11 cellular contexts compared by ENCODE assay signal in genomic region chr1:248823517-248824001, GRCh38. TPM values are rescaled to one million over a fixed set of nuclear protein-coding genes. Genes with fewer than 3 reads are reported as not detected.
DNase-seq lines count a peak whose midpoint lies in the region; ATAC-seq, FAIRE-seq and TF ChIP-seq lines count a peak whose summit lies in the region.
"Had no signal": no experiment of that assay in that cellular context is flagged by ENCODE, and none has a peak within 500 bp of the region (broad histone marks: within the 10 kb centered on the region; RNA-seq: fewer than 3 reads in every experiment).

No MANE protein-coding gene starts in this region.

- no peak for TF ChIP-seq CTCF in AG10803 (conservative IDR thresholded peaks at IDR 0.05; ENCODE audit: low read length)
- no peak for TF ChIP-seq CTCF in K562 (IDR thresholded peaks at IDR 0.05 in 2 of 3, conservative IDR thresholded peaks at IDR 0.05 in 1 of 3; ENCODE audit: insufficient read depth in 2 of 3, low read depth in 1 of 3, low read length in 3 of 3)

- no peak overlapping the region for H3K27ac ChIP-seq in K562 (ENCODE audit: extremely low read depth, low read depth, low read length)
- H3K27ac ChIP-seq: ovary, uterus had no signal

- H3K4me2 ChIP-seq in K562 (ENCODE audit: insufficient read depth, low read length) = peak overlapping the region; percentile 100

- peaks cover 57% of the 10 kb centered on the region; the same call in 2 of the 3 replicates for H3K36me3 ChIP-seq in K562 (ENCODE audit: control insufficient read depth, insufficient read depth, low read length)
- H3K36me3 ChIP-seq: ovary, uterus had no signal

- no peak for ATAC-seq in K562
- ATAC-seq in GM21381 (IDR thresholded peaks at IDR 0.05; ENCODE audit: unreplicated experiment) = no peak
- ATAC-seq: Panc1 had no signal

- no peaks in the 10 kb centered on the region for H3K9me1 ChIP-seq in K562 (ENCODE audit: control insufficient read depth, insufficient read depth, low read length)

- no peak for TF ChIP-seq POLR2A in K562 (conservative IDR thresholded peaks at IDR 0.05)

- in situ Hi-C loops in K562 (cut with MboI) = no loop called here

- no peak overlapping the region; a peak in 1 of 4 replicates for H3K9ac ChIP-seq in K562 (ENCODE audit: insufficient read depth in 1 of 2, low read depth in 2 of 2, low read length in 2 of 2)

- FAIRE-seq in K562 (lab: Jason Lieb, UNC) = no peak

- peaks cover 18 to 37% of the 10 kb centered on the region in 2 experiments for H3K4me1 ChIP-seq in K562 (replicated peaks in 1 of 2; ENCODE audit: control insufficient read depth in 2 of 2, insufficient read depth in 2 of 2, low read length in 2 of 2)

- intact Hi-C loops in K562 (cut with micrococcal nuclease) = no loop called here

- CTCF ChIA-PET in K562 (lab: Yijun Ruan, JAX; ENCODE audit: low intra/inter-chr PET ratio) = no interaction called here

- peaks cover 53% of the 10 kb centered on the region for H3K79me2 ChIP-seq in K562 (ENCODE audit: control insufficient read depth, insufficient read depth, low read length)

- BruUV-seq in K562 (replicated peaks; lab: Mats Ljungman, UMichigan) = no TSS peak

- no peaks in the 10 kb centered on the region for H3K9me3 ChIP-seq in K562 (replicated peaks; ENCODE audit: control insufficient read depth, insufficient read depth, low read depth, low read length)
- H3K9me3 ChIP-seq: ovary, uterus had no signal

- H4K20me1 ChIP-seq in K562 (replicated peaks; ENCODE audit: control insufficient read depth, insufficient read depth, low read length) = peaks cover 4% of the 10 kb centered on the region; the same call in 1 of the 2 replicates

- H3K4me3 ChIP-seq in AG10803 (ENCODE audit: low read length) (peak overlapping the region; percentile 79), K562 (no peak overlapping the region)
- H3K4me3 ChIP-seq: ovary had no signal

- DNase-seq in AG10803 (ENCODE audit: low read depth) (peak; percentile 97), HS-5 (ENCODE audit: low read depth) (peak; percentile 91), K562 (ENCODE audit: extremely low read depth in 1 of 4, low spot score in 3 of 4) (no peak), middle frontal gyrus (ENCODE audit: extremely low spot score, low spot score) (peak; percentile 22), GDM1 (lab: John Stamatoyannopoulos, UW) (no peak), NCI-H1417 (lab: John Stamatoyannopoulos, UW) (no peak), HT-29 (ENCODE audit: low spot score) (no peak)
- DNase-seq: ovary, uterus had no signal

- TF ChIP-seq RAD21 in K562 (CRISPR knock-in tag; conservative IDR thresholded peaks at IDR 0.05 in 1 of 2, IDR thresholded peaks at IDR 0.05 in 1 of 2) = no peak

- H2AFZ ChIP-seq in K562 (ENCODE audit: low read depth, low read length) = no peak overlapping the region

- no peaks in the 10 kb centered on the region for H3K27me3 ChIP-seq in K562 (ENCODE audit: control insufficient read depth in 2 of 2, insufficient read depth in 2 of 2, low read length in 2 of 2)
- H3K27me3 ChIP-seq: ovary, uterus had no signal

- POLR2A ChIA-PET in K562 (lab: Yijun Ruan, JAX) = interaction anchor here (6.8 kb wide), 1 partner anchor 14 kb away, joined by 78 read pairs; the partner anchor contains the start of gene ZNF672

- TF ChIP-seq EP300 in K562 (IDR thresholded peaks at IDR 0.05; ENCODE audit: low read length) = no peak

- 88% methylated on average over 2 of the region's 2 CpGs for WGBS in K562 (ENCODE audit: insufficient coverage, low coverage, missing lambda C conversion rate)

TF ChIP-seq in K562, 482 proteins besides CTCF, POLR2A, EP300 and RAD21:
- TF ChIP-seq RBFOX2 (IDR thresholded peaks at IDR 0.05; ENCODE audit: low read depth, low read length) (0 out of 2 replicates have a peak, but pooled peaks have one; percentile 25), ZBTB26 (CRISPR knock-in tag; IDR thresholded peaks at IDR 0.05) (no peak), DDX20 (tag; IDR thresholded peaks at IDR 0.05; ENCODE audit: low read depth) (no peak)
TF ChIP-seq in K562: peak in this region for 1.

RNA-seq across cellular contexts. Expression of gene SH3BP5L, which starts 2.2 kb away (rescaled TPM):
- 51.2 and 69.6 TPM in 2 replicates for total RNA-seq in K562 (2011; cell fraction: chromatin; rRNA removed; ENCODE audit: low replicate concordance)
- total RNA-seq in K562 (2011; cell fraction: nucleolus; rRNA removed) = 41.5 and 45.0 TPM in 2 replicates
- 64.2 and 69.8 TPM in 2 replicates for total RNA-seq in K562 (2011; cell fraction: nucleoplasm; rRNA removed)
- total RNA-seq in K562 (2014; rRNA removed) (22.0 and 22.5 TPM in 2 replicates), K562 (2014; rRNA removed; fragmentation: Illumina TruSeq; extraction: Trizol) (9.3 and 10.3 TPM in 2 replicates), K562 (2015; rRNA removed; fragmentation: Illumina TruSeq; extraction: Trizol) (15.4 and 15.8 TPM in 2 replicates), K562 (2021) (21.2 and 26.5 TPM in 2 replicates)
- polyA plus RNA-seq in K562 (2011; rRNA removed) (16.1 and 20.2 TPM in 2 replicates), K562 (2014; fragmentation: Illumina TruSeq; extraction: Trizol) (15.7 and 20.2 TPM in 2 replicates), K562 (2014; fragmentation: Nextera tagmentation; extraction: Ambion mirVana) (1 to 10 TPM; 1.9 to 2.7 TPM), K562 (2014; rRNA removed) (18.8 and 20.7 TPM in 2 replicates)
- 23.0 and 29.3 TPM in 2 replicates for polyA plus RNA-seq in K562 (2011; cell fraction: cytosol; rRNA removed)
- 59.0 and 59.2 TPM in 2 replicates for polyA plus RNA-seq in K562 (2011; cell fraction: nucleus; rRNA removed)
- 15.5 and 18.3 TPM in 2 replicates for polyA plus RNA-seq in K562 (2012)
- 17.2 and 18.0 TPM in 2 replicates for polyA minus RNA-seq in K562 (2011; rRNA and poly(A)+ RNA removed)
- 9.8 and 10.9 TPM in 2 replicates for polyA minus RNA-seq in K562 (2011; cell fraction: cytosol; rRNA and poly(A)+ RNA removed)
- 22.5 and 28.8 TPM in 2 replicates for polyA minus RNA-seq in K562 (2011; cell fraction: nucleus; rRNA and poly(A)+ RNA removed)
- total RNA-seq in HT-29 (2014; rRNA removed; shearing (Covaris generic)) = 23.4 and 23.5 TPM in 2 replicates

RNA-seq across cellular contexts. Expression of gene ZNF672, which starts 14.5 kb away (rescaled TPM):
- total RNA-seq in K562 (2011; cell fraction: chromatin; rRNA removed; ENCODE audit: low replicate concordance) = 34.4 and 79.5 TPM in 2 replicates
- 65.9 and 72.4 TPM in 2 replicates for total RNA-seq in K562 (2011; cell fraction: nucleolus; rRNA removed)
- total RNA-seq in K562 (2011; cell fraction: nucleoplasm; rRNA removed) = 48.4 and 53.1 TPM in 2 replicates
- total RNA-seq in K562 (2014; rRNA removed) = 40.0 and 54.3 TPM in 2 replicates
- 11.9 and 12.3 TPM in 2 replicates for total RNA-seq in K562 (2014; rRNA removed; fragmentation: Illumina TruSeq; extraction: Trizol)
- 18.7 and 18.9 TPM in 2 replicates for total RNA-seq in K562 (2015; rRNA removed; fragmentation: Illumina TruSeq; extraction: Trizol)
- 57.9 and 61.2 TPM in 2 replicates for total RNA-seq in K562 (2021)
- 50.6 and 51.5 TPM in 2 replicates for polyA plus RNA-seq in K562 (2011; rRNA removed)
- 71.7 and 126 TPM in 2 replicates for polyA plus RNA-seq in K562 (2011; cell fraction: cytosol; rRNA removed)
- polyA plus RNA-seq in K562 (2011; cell fraction: nucleus; rRNA removed) = 54.1 and 88.1 TPM in 2 replicates
- 32.4 and 38.9 TPM in 2 replicates for polyA plus RNA-seq in K562 (2012)
- 20.3 and 24.1 TPM in 2 replicates for polyA plus RNA-seq in K562 (2014; fragmentation: Illumina TruSeq; extraction: Trizol)
- polyA plus RNA-seq in K562 (2014; fragmentation: Nextera tagmentation; extraction: Ambion mirVana) = 1 to 10 TPM; 1.9 to 3.1 TPM
- 39.9 and 40.8 TPM in 2 replicates for polyA plus RNA-seq in K562 (2014; rRNA removed)
- polyA minus RNA-seq in K562 (2011; rRNA and poly(A)+ RNA removed) = 34.0 and 51.2 TPM in 2 replicates
- 40.2 and 43.1 TPM in 2 replicates for polyA minus RNA-seq in K562 (2011; cell fraction: cytosol; rRNA and poly(A)+ RNA removed)
- 39.4 and 43.4 TPM in 2 replicates for polyA minus RNA-seq in K562 (2011; cell fraction: nucleus; rRNA and poly(A)+ RNA removed)
- total RNA-seq in HT-29 (2014; rRNA removed; shearing (Covaris generic)) = 36.0 and 37.7 TPM in 2 replicates

RNA-seq across cellular contexts. Expression of gene ZNF692, which starts 35.3 kb away (rescaled TPM):
- 236 and 421 TPM in 2 replicates for total RNA-seq in K562 (2011; cell fraction: chromatin; rRNA removed; ENCODE audit: low replicate concordance)
- 304 and 320 TPM in 2 replicates for total RNA-seq in K562 (2011; cell fraction: nucleolus; rRNA removed)
- 263 and 277 TPM in 2 replicates for total RNA-seq in K562 (2011; cell fraction: nucleoplasm; rRNA removed)
- total RNA-seq in K562 (2014; rRNA removed) (55.9 and 63.3 TPM in 2 replicates), K562 (2014; rRNA removed; fragmentation: Illumina TruSeq; extraction: Trizol) (20.5 and 27.3 TPM in 2 replicates), K562 (2015; rRNA removed; fragmentation: Illumina TruSeq; extraction: Trizol) (40.1 and 43.3 TPM in 2 replicates), K562 (2021) (62.9 and 73.7 TPM in 2 replicates)
- polyA plus RNA-seq in K562 (2011; rRNA removed) (84.9 and 129 TPM in 2 replicates), K562 (2014; fragmentation: Illumina TruSeq; extraction: Trizol) (59.9 and 69.6 TPM in 2 replicates), K562 (2014; fragmentation: Nextera tagmentation; extraction: Ambion mirVana) (10 to 100 TPM in 1 of 2 experiments, 1 to 10 TPM in 1; 8.4 to 10.5 TPM), K562 (2014; rRNA removed) (141 and 143 TPM in 2 replicates)
- 100 and 109 TPM in 2 replicates for polyA plus RNA-seq in K562 (2011; cell fraction: cytosol; rRNA removed)
- polyA plus RNA-seq in K562 (2011; cell fraction: nucleus; rRNA removed) = 1,169 and 1,324 TPM in 2 replicates
- polyA plus RNA-seq in K562 (2012) = 58.7 and 101 TPM in 2 replicates
- polyA minus RNA-seq in K562 (2011; rRNA and poly(A)+ RNA removed) = 26.6 and 29.0 TPM in 2 replicates
- polyA minus RNA-seq in K562 (2011; cell fraction: cytosol; rRNA and poly(A)+ RNA removed) = 9.8 and 20.9 TPM in 2 replicates
- 114 and 127 TPM in 2 replicates for polyA minus RNA-seq in K562 (2011; cell fraction: nucleus; rRNA and poly(A)+ RNA removed)
- 57.9 and 58.0 TPM in 2 replicates for total RNA-seq in HT-29 (2014; rRNA removed; shearing (Covaris generic))

Comparison
In these comparisons a context has a peak if more than half of its experiments do, and no peak if none do; other contexts are left out.
1. DNase-seq: peak in AG10803 (single experiment), HS-5 (single experiment) and middle frontal gyrus (single experiment); none in K562 (0 of 4), GDM1 (single experiment), NCI-H1417 (0 of 3) and HT-29 (single experiment).